Comparison of ENCODE assay signal across 1 cellular context in genomic region chr18:6044773-6045172, GRCh38.
TF ChIP-seq lines count a peak whose summit lies in the region.

No MANE protein-coding gene starts in this region.

TF ChIP-seq in GM23338, 12 proteins besides CTCF, POLR2A, EP300 and RAD21 (continued from another document):
- TF ChIP-seq ZNF462 (CRISPR knock-in tag; IDR thresholded peaks at IDR 0.05): no peak
